In the genomic region with DNA sequence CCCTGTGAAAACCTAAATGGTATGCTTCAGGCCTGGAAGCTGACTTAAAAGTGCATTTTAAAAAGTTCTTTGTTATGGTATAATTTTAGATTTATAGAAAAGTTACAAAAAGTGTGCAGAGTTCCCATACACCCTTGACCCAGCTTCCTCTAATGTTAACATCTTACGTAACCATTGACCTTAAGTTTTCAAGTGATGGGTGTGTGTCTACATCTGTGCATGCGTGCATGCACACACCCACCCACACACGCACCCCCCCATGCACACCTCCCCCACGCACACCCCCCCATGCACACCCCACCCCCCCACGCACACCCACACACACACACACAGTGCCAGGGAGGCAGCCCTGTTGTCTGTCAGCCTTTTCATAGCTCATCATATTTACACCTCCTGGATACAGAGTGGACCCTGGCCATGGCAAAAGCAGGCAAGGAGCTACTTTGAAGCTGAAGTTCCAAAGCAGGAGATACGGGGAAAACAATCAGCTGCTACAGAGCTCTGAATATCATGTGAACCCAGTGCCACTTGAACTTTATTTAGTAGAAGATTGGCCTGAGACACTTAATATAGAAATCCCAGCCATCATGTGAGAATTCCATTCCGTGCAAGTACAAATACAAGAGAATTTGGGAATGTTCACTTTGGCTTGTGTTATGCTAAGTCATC, we compare ENCODE assay signal across 2 cellular contexts.
TF ChIP-seq lines count a peak whose summit lies in the region.

No MANE protein-coding gene starts in this region.

TF ChIP-seq in K562, 482 proteins besides CTCF, POLR2A, EP300 and RAD21:
- 0 out of 2 replicates have a peak, but pooled peaks have one; percentile 1 for TF ChIP-seq CBFA2T2 (conservative IDR thresholded peaks at IDR 0.05)
- no peak for TF ChIP-seq ZNF212 (CRISPR knock-in tag; IDR thresholded peaks at IDR 0.05)
- TF ChIP-seq, protein P1, sequence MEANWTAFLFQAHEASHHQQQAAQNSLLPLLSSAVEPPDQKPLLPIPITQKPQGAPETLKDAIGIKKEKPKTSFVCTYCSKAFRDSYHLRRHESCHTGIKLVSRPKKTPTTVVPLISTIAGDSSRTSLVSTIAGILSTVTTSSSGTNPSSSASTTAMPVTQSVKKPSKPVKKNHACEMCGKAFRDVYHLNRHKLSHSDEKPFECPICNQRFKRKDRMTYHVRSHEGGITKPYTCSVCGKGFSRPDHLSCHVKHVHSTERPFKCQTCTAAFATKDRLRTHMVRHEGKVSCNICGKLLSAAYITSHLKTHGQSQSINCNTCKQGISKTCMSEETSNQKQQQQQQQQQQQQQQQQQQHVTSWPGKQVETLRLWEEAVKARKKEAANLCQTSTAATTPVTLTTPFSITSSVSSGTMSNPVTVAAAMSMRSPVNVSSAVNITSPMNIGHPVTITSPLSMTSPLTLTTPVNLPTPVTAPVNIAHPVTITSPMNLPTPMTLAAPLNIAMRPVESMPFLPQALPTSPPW (CRISPR knock-in tag; IDR thresholded peaks at IDR 0.05) = 0 out of 2 replicates have a peak, but pooled peaks have one; percentile 25
- no peak for TF ChIP-seq SETDB1 (IDR thresholded peaks at IDR 0.05; ENCODE audit: low read length)

TF ChIP-seq in HepG2, 621 proteins besides CTCF, POLR2A, EP300 and RAD21:
- TF ChIP-seq, protein P2, sequence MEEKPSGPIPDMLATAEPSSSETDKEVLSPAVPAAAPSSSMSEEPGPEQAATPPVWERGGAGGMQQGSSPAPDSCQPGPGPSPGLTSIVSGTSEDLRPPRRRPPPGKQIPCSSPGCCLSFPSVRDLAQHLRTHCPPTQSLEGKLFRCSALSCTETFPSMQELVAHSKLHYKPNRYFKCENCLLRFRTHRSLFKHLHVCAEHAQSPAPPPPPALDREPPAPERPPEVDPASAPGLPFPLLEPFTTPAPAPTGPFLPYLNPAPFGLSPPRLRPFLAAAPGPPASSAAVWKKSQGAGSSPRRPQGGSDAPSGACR (CRISPR knock-in tag; IDR thresholded peaks at IDR 0.05) = no peak
- TF ChIP-seq ETV5 (CRISPR knock-in tag; IDR thresholded peaks at IDR 0.05; ENCODE audit: borderline replicate concordance) (no peak), BCL6 (CRISPR knock-in tag; IDR thresholded peaks at IDR 0.05) (no peak), ZNF598 (CRISPR knock-in tag; IDR thresholded peaks at IDR 0.05; ENCODE audit: borderline replicate concordance) (no peak), SAP130 (CRISPR knock-in tag; IDR thresholded peaks at IDR 0.05; ENCODE audit: low read depth) (no peak), NFIB (CRISPR knock-in tag; IDR thresholded peaks at IDR 0.05; ENCODE audit: borderline replicate concordance) (no peak), ZNF138 (CRISPR knock-in tag; IDR thresholded peaks at IDR 0.05; ENCODE audit: low read depth) (no peak), ZKSCAN8 (CRISPR knock-in tag; IDR thresholded peaks at IDR 0.05; ENCODE audit: borderline replicate concordance) (no peak), NR2F6 (IDR thresholded peaks at IDR 0.05) (peak; percentile 46; the same call in 1 of the 2 replicates), NR2F6 (CRISPR knock-in tag; IDR thresholded peaks at IDR 0.05) (no peak), KLF12 (CRISPR knock-in tag; IDR thresholded peaks at IDR 0.05; ENCODE audit: borderline replicate concordance) (no peak), ZNF557 (CRISPR knock-in tag; IDR thresholded peaks at IDR 0.05) (no peak), ARNT (IDR thresholded peaks at IDR 0.05) (no peak), ZSCAN9 (CRISPR knock-in tag; IDR thresholded peaks at IDR 0.05; ENCODE audit: borderline replicate concordance) (no peak), HMG20B (CRISPR knock-in tag; conservative IDR thresholded peaks at IDR 0.05) (no peak), ZBTB8A (CRISPR knock-in tag; IDR thresholded peaks at IDR 0.05; ENCODE audit: borderline replicate concordance, low read depth) (no peak), ZNF556 (CRISPR knock-in tag; IDR thresholded peaks at IDR 0.05; ENCODE audit: borderline replicate concordance) (no peak), CEBPB (IDR thresholded peaks at IDR 0.05; ENCODE audit: borderline replicate concordance, low read depth, low read length) (peak; percentile 38; the same call in 1 of the 2 replicates)
- TF ChIP-seq, protein P3, sequence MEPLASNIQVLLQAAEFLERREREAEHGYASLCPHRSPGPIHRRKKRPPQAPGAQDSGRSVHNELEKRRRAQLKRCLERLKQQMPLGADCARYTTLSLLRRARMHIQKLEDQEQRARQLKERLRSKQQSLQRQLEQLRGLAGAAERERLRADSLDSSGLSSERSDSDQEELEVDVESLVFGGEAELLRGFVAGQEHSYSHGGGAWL (CRISPR knock-in tag; IDR thresholded peaks at IDR 0.05) = no peak
- TF ChIP-seq, protein P4, sequence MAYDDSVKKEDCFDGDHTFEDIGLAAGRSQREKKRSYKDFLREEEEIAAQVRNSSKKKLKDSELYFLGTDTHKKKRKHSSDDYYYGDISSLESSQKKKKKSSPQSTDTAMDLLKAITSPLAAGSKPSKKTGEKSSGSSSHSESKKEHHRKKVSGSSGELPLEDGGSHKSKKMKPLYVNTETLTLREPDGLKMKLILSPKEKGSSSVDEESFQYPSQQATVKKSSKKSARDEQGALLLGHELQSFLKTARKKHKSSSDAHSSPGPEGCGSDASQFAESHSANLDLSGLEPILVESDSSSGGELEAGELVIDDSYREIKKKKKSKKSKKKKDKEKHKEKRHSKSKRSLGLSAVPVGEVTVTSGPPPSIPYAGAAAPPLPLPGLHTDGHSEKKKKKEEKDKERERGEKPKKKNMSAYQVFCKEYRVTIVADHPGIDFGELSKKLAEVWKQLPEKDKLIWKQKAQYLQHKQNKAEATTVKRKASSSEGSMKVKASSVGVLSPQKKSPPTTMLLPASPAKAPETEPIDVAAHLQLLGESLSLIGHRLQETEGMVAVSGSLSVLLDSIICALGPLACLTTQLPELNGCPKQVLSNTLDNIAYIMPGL (CRISPR knock-in tag; IDR thresholded peaks at IDR 0.05; ENCODE audit: borderline replicate concordance in 1 of 2, low read depth in 1 of 2) = no peak
- TF ChIP-seq, protein P5, sequence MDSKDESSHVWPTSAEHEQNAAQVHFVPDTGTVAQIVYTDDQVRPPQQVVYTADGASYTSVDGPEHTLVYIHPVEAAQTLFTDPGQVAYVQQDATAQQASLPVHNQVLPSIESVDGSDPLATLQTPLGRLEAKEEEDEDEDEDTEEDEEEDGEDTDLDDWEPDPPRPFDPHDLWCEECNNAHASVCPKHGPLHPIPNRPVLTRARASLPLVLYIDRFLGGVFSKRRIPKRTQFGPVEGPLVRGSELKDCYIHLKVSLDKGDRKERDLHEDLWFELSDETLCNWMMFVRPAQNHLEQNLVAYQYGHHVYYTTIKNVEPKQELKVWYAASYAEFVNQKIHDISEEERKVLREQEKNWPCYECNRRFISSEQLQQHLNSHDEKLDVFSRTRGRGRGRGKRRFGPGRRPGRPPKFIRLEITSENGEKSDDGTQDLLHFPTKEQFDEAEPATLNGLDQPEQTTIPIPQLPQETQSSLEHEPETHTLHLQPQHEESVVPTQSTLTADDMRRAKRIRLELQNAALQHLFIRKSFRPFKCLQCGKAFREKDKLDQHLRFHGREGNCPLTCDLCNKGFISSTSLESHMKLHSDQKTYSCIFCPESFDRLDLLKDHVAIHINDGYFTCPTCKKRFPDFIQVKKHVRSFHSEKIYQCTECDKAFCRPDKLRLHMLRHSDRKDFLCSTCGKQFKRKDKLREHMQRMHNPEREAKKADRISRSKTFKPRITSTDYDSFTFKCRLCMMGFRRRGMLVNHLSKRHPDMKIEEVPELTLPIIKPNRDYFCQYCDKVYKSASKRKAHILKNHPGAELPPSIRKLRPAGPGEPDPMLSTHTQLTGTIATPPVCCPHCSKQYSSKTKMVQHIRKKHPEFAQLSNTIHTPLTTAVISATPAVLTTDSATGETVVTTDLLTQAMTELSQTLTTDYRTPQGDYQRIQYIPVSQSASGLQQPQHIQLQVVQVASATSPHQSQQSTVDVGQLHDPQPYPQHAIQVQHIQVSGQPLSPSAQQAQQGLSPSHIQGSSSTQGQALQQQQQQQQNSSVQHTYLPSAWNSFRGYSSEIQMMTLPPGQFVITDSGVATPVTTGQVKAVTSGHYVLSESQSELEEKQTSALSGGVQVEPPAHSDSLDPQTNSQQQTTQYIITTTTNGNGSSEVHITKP (CRISPR knock-in tag; IDR thresholded peaks at IDR 0.05; ENCODE audit: low read depth) = no peak
- TF ChIP-seq, protein P6, sequence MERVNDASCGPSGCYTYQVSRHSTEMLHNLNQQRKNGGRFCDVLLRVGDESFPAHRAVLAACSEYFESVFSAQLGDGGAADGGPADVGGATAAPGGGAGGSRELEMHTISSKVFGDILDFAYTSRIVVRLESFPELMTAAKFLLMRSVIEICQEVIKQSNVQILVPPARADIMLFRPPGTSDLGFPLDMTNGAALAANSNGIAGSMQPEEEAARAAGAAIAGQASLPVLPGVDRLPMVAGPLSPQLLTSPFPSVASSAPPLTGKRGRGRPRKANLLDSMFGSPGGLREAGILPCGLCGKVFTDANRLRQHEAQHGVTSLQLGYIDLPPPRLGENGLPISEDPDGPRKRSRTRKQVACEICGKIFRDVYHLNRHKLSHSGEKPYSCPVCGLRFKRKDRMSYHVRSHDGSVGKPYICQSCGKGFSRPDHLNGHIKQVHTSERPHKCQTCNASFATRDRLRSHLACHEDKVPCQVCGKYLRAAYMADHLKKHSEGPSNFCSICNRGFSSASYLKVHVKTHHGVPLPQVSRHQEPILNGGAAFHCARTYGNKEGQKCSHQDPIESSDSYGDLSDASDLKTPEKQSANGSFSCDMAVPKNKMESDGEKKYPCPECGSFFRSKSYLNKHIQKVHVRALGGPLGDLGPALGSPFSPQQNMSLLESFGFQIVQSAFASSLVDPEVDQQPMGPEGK (CRISPR knock-in tag; IDR thresholded peaks at IDR 0.05) = peak; percentile 23; the same call in 1 of the 2 replicates
- TF ChIP-seq, protein P7, sequence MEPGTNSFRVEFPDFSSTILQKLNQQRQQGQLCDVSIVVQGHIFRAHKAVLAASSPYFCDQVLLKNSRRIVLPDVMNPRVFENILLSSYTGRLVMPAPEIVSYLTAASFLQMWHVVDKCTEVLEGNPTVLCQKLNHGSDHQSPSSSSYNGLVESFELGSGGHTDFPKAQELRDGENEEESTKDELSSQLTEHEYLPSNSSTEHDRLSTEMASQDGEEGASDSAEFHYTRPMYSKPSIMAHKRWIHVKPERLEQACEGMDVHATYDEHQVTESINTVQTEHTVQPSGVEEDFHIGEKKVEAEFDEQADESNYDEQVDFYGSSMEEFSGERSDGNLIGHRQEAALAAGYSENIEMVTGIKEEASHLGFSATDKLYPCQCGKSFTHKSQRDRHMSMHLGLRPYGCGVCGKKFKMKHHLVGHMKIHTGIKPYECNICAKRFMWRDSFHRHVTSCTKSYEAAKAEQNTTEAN (CRISPR knock-in tag; conservative IDR thresholded peaks at IDR 0.05) = peak; percentile 84
